1 cellular context compared by ENCODE assay signal in genomic region chr12:48961331-48961730, GRCh38.
TF ChIP-seq lines count a peak whose summit lies in the region.

No MANE protein-coding gene starts in this region.

TF ChIP-seq in endothelial cell of umbilical vein, 7 proteins besides CTCF, POLR2A, EP300 and RAD21:
- TF ChIP-seq POLR2AphosphoS5 (IDR thresholded peaks at IDR 0.05; ENCODE audit: insufficient read depth, low read depth, low read length) (peak; percentile 37), EZH2 (IDR thresholded peaks at IDR 0.05; ENCODE audit: borderline replicate concordance, low read depth, low read length, severe bottlenecking) (no peak)
TF ChIP-seq in endothelial cell of umbilical vein: peak in this region for 1.
